ENCODE assay signal across 20 cellular contexts in genomic region chr2:69011611-69012157, GRCh38. TPM values are rescaled to one million over a fixed set of nuclear protein-coding genes. Genes with fewer than 3 reads are reported as not detected.
DNase-seq lines count a peak whose midpoint lies in the region; ATAC-seq, FAIRE-seq and TF ChIP-seq lines count a peak whose summit lies in the region.
"Had no signal": no experiment of that assay in that cellular context is flagged by ENCODE, and none has a peak within 500 bp of the region (broad histone marks: within the 10 kb centered on the region; RNA-seq: fewer than 3 reads in every experiment).

No MANE protein-coding gene starts in this region.

- H3K4me1 Mint-ChIP-seq in CD8-positive, alpha-beta T cell (ENCODE audit: low read depth), result peaks cover 14% of the 10 kb centered on the region
- H3K4me1 Mint-ChIP-seq in central memory CD8-positive, alpha-beta T cell, result peaks cover 19% of the 10 kb centered on the region
- peaks cover 40% of the 10 kb centered on the region for H3K4me1 Mint-ChIP-seq in nephron progenitor cell
- peaks cover 16% of the 10 kb centered on the region for H3K4me1 Mint-ChIP-seq in activated T-cell treated with anti-CD3 and anti-CD28 coated beads, Interleukin-2, amount 50 U/mL, for 72 hours (ENCODE audit: low read depth)

- no peak overlapping the region for H3K27ac ChIP-seq in CD8-positive, alpha-beta T cell (ENCODE audit: low read depth, low read length)
- H3K27ac ChIP-seq: C4-2B, cardiac muscle cell, foreskin keratinocyte had no signal

- no peaks in the 10 kb centered on the region for H3K9me3 Mint-ChIP-seq in CD8-positive, alpha-beta T cell
- H3K9me3 Mint-ChIP-seq in central memory CD8-positive, alpha-beta T cell, result no peaks in the 10 kb centered on the region
- no peaks in the 10 kb centered on the region for H3K9me3 Mint-ChIP-seq in nephron progenitor cell
- H3K9me3 Mint-ChIP-seq in activated T-cell treated with anti-CD3 and anti-CD28 coated beads, Interleukin-2, amount 50 U/mL, for 72 hours, result no peaks in the 10 kb centered on the region
- H3K9me3 Mint-ChIP-seq: activated naive CD4-positive, alpha-beta T cell treated with anti-CD3 and anti-CD28 coated beads for 36 hours had no signal

- no peak for ATAC-seq in CD8-positive, alpha-beta T cell
- ATAC-seq in central memory CD8-positive, alpha-beta T cell (replicated peaks; ENCODE audit: extremely low read depth, poor library complexity, severe bottlenecking), result no peak
- no peak for ATAC-seq in activated T-cell treated with anti-CD3 and anti-CD28 coated beads, Interleukin-2, amount 50 U/mL, for 72 hours (replicated peaks in 1 of 2)
- ATAC-seq: activated CD4-positive, CD25-positive, alpha-beta regulatory T cell treated with anti-CD3 and anti-CD28 coated beads, Interleukin-2, amount 50 U/mL, for 24 hours; foreskin keratinocyte had no signal

- H3K9me3 ChIP-seq in CD8-positive, alpha-beta T cell (ENCODE audit: low read length), result no peaks in the 10 kb centered on the region
- H3K9me3 ChIP-seq: lower lobe of right lung, sigmoid colon had no signal

- intact Hi-C loops in CD8-positive, alpha-beta T cell (cut with DNase I, micrococcal nuclease), result loop anchor here (2.0 to 5.0 kb wide), 2 partner anchors 295 to 296 kb away; no protein-coding TSS in a partner anchor

- no peak for DNase-seq in CD8-positive, alpha-beta T cell
- DNase-seq in HTR-8/SVneo (ENCODE audit: insufficient read length, low spot score) (no peak), nephron progenitor cell (peak; percentile 8), HT-29 (ENCODE audit: low spot score) (no peak)
- DNase-seq in central memory CD8-positive, alpha-beta T cell (ENCODE audit: low spot score in 2 of 2), result no peak
- DNase-seq in activated T-cell treated with anti-CD3 and anti-CD28 coated beads, Interleukin-2, amount 50 U/mL, for 72 hours, result no peak
- DNase-seq in activated CD4-positive, CD25-positive, alpha-beta regulatory T cell (lab: John Stamatoyannopoulos, UW), result no peak
- DNase-seq: activated naive CD4-positive, alpha-beta T cell treated with anti-CD3 and anti-CD28 coated beads for 36 hours; GOT3; lower lobe of right lung; MM.1S; NCI-H2081; NCI-H526 treated with DMSO at 0.1 percent for 48 hours; sigmoid colon; stimulated activated CD4-positive, alpha-beta T cell treated with anti-CD3 and anti-CD28 coated beads, Interleukin-2, amount 100 ng/mL, for 48 hours had no signal

- POLR2A ChIA-PET in CD8-positive, alpha-beta T cell (lab: Charles Lee), result no interaction called here

- no peak for TF ChIP-seq CTCF in CD8-positive, alpha-beta T cell (IDR thresholded peaks at IDR 0.05)
- TF ChIP-seq CTCF in nephron progenitor cell (IDR thresholded peaks at IDR 0.05), result no peak

- H3K27me3 Mint-ChIP-seq in CD8-positive, alpha-beta T cell (ENCODE audit: low read depth), result peaks cover 24% of the 10 kb centered on the region
- H3K27me3 Mint-ChIP-seq in central memory CD8-positive, alpha-beta T cell, result peaks cover 60% of the 10 kb centered on the region
- peaks cover 4% of the 10 kb centered on the region for H3K27me3 Mint-ChIP-seq in nephron progenitor cell (ENCODE audit: low read depth, poor library complexity)
- H3K27me3 Mint-ChIP-seq in activated T-cell treated with anti-CD3 and anti-CD28 coated beads, Interleukin-2, amount 50 U/mL, for 72 hours (ENCODE audit: low read depth), result peaks cover 83% of the 10 kb centered on the region

- CTCF ChIA-PET in CD8-positive, alpha-beta T cell (lab: Charles Lee), result interaction anchor here (1.1 to 2.5 kb wide), 7 partner anchors 9 to 297 kb away, joined by 3 to 13 read pairs (median 5); no protein-coding TSS in a partner anchor

- peak; percentile 38 for FAIRE-seq in HTR-8/SVneo (lab: Jason Lieb, UNC)
- FAIRE-seq: endometrium had no signal

- no peak overlapping the region for H3K4me3 ChIP-seq in CD8-positive, alpha-beta T cell (ENCODE audit: low read depth, low read length)
- H3K4me3 ChIP-seq: cardiac muscle cell, lower lobe of right lung had no signal

- H3K4me3 Mint-ChIP-seq in CD8-positive, alpha-beta T cell, result peak overlapping the region; percentile 79
- H3K4me3 Mint-ChIP-seq in central memory CD8-positive, alpha-beta T cell, result peak overlapping the region; percentile 80
- peak overlapping the region; percentile 86 for H3K4me3 Mint-ChIP-seq in nephron progenitor cell
- H3K4me3 Mint-ChIP-seq in activated T-cell treated with anti-CD3 and anti-CD28 coated beads, Interleukin-2, amount 50 U/mL, for 72 hours, result peak overlapping the region in 1 of 2 donors; percentile 80

- no peak overlapping the region for H3K27ac Mint-ChIP-seq in CD8-positive, alpha-beta T cell
- H3K27ac Mint-ChIP-seq in central memory CD8-positive, alpha-beta T cell (ENCODE audit: low read depth), result no peak overlapping the region
- no peak overlapping the region for H3K27ac Mint-ChIP-seq in nephron progenitor cell
- H3K27ac Mint-ChIP-seq in activated T-cell treated with anti-CD3 and anti-CD28 coated beads, Interleukin-2, amount 50 U/mL, for 72 hours, result no peak overlapping the region
- H3K27ac Mint-ChIP-seq: activated naive CD4-positive, alpha-beta T cell treated with anti-CD3 and anti-CD28 coated beads for 36 hours had no signal

- H3K4me1 ChIP-seq in CD8-positive, alpha-beta T cell (ENCODE audit: insufficient read depth, low read length), result peaks cover 10% of the 10 kb centered on the region

- H3K36me3 Mint-ChIP-seq in CD8-positive, alpha-beta T cell, result no peaks in the 10 kb centered on the region
- peaks cover 2% of the 10 kb centered on the region for H3K36me3 Mint-ChIP-seq in central memory CD8-positive, alpha-beta T cell (ENCODE audit: insufficient read depth)
- no peaks in the 10 kb centered on the region for H3K36me3 Mint-ChIP-seq in nephron progenitor cell (ENCODE audit: low read depth)
- H3K36me3 Mint-ChIP-seq in activated T-cell treated with anti-CD3 and anti-CD28 coated beads, Interleukin-2, amount 50 U/mL, for 72 hours (ENCODE audit: insufficient read depth in 2 of 2), result no peaks in the 10 kb centered on the region

- H3K36me3 ChIP-seq in CD8-positive, alpha-beta T cell (ENCODE audit: insufficient read depth, low read length), result no peaks in the 10 kb centered on the region
- H3K36me3 ChIP-seq: cardiac muscle cell, lower lobe of right lung, sigmoid colon had no signal

- H3K27me3 ChIP-seq in CD8-positive, alpha-beta T cell (ENCODE audit: insufficient read depth, low read length), result peaks cover 7% of the 10 kb centered on the region
- H3K27me3 ChIP-seq: foreskin keratinocyte, sigmoid colon had no signal

RNA-seq across cellular contexts. Expression of gene ANTXR1, which starts 1.3 kb away (rescaled TPM):
- not detected for total RNA-seq in CD8-positive, alpha-beta T cell
- not detected for total RNA-seq in activated T-cell treated with anti-CD3 and anti-CD28 coated beads, Interleukin-2, amount 50 U/mL, for 72 hours
- total RNA-seq in HT-29 (2014; rRNA removed; shearing (Covaris generic)), result not detected in 2 replicates

RNA-seq across cellular contexts. Expression of gene GKN1, which starts 37.2 kb away (rescaled TPM):
- total RNA-seq in CD8-positive, alpha-beta T cell, result not detected
- total RNA-seq in activated T-cell treated with anti-CD3 and anti-CD28 coated beads, Interleukin-2, amount 50 U/mL, for 72 hours, result not detected
- not detected in 2 replicates for total RNA-seq in HT-29 (2014; rRNA removed; shearing (Covaris generic))
- total RNA-seq: activated naive CD4-positive, alpha-beta T cell treated with anti-CD3 and anti-CD28 coated beads for 36 hours; cardiac muscle cell; foreskin keratinocyte; lower lobe of right lung; sigmoid colon had no signal

RNA-seq across cellular contexts. Expression of gene GKN2, which starts 59.0 kb away (rescaled TPM):
- not detected for total RNA-seq in CD8-positive, alpha-beta T cell
- total RNA-seq in activated T-cell treated with anti-CD3 and anti-CD28 coated beads, Interleukin-2, amount 50 U/mL, for 72 hours, result not detected
- not detected in 2 replicates for total RNA-seq in HT-29 (2014; rRNA removed; shearing (Covaris generic))
- total RNA-seq: activated naive CD4-positive, alpha-beta T cell treated with anti-CD3 and anti-CD28 coated beads for 36 hours; cardiac muscle cell; foreskin keratinocyte; sigmoid colon had no signal
